Comparison of ENCODE assay signal across 7 cellular contexts in genomic region chr2:208025814-208026184, GRCh38. TPM values are rescaled to one million over a fixed set of nuclear protein-coding genes. Genes with fewer than 3 reads are reported as not detected.
DNase-seq lines count a peak whose midpoint lies in the region; ATAC-seq, FAIRE-seq and TF ChIP-seq lines count a peak whose summit lies in the region.

No MANE protein-coding gene starts in this region.

- peak overlapping the region; percentile 96 for H3K4me3 ChIP-seq in urinary bladder (ENCODE audit: low read depth, low read length)

- ATAC-seq in HG03108 (IDR thresholded peaks at IDR 0.05; ENCODE audit: unreplicated experiment) (peak; percentile 9), GM18502 (IDR thresholded peaks at IDR 0.05; ENCODE audit: poor library complexity, unreplicated experiment) (no peak)

- H3K36me3 ChIP-seq in urinary bladder (ENCODE audit: insufficient read depth): peaks cover 3% of the 10 kb centered on the region

- no peak for TF ChIP-seq CTCF in nephron (IDR thresholded peaks at IDR 0.05; ENCODE audit: unreplicated experiment in 3 of 3)

- no peaks in the 10 kb centered on the region for H3K36me3 Mint-ChIP-seq in nephron (ENCODE audit: low read depth)

- peak overlapping the region; percentile 87 to 99 (median 99) for H3K27ac Mint-ChIP-seq in nephron

- peak overlapping the region; percentile 33 for H3K27ac ChIP-seq in urinary bladder (ENCODE audit: low read depth)

- 53% methylated on average over 10 of the region's 10 CpGs for WGBS in urinary bladder

- DNase-seq in GM19239 (ENCODE audit: insufficient read length, low spot score): no peak
- peak; percentile 63 for DNase-seq in activated CD4-positive, alpha-beta T cell treated with anti-CD3 and anti-CD28 coated beads for 48 hours
- peak; percentile 6 for DNase-seq in effector CD4-positive, alpha-beta T cell

- no peaks in the 10 kb centered on the region for H3K9me3 Mint-ChIP-seq in nephron

- peak overlapping the region; percentile 88 to 91 (median 90) for H3K4me3 Mint-ChIP-seq in nephron

- FAIRE-seq in GM19239 (lab: Jason Lieb, UNC): peak; percentile 81

- H3K4me1 ChIP-seq in urinary bladder (ENCODE audit: insufficient read depth): no peaks in the 10 kb centered on the region

- H3K4me1 Mint-ChIP-seq in nephron: peaks cover 12% of the 10 kb centered on the region

- H3K27me3 Mint-ChIP-seq in nephron (ENCODE audit: low read depth): peaks cover 8% of the 10 kb centered on the region

RNA-seq across cellular contexts. Expression of gene PLEKHM3, which starts 0.5 kb away (rescaled TPM):
- total RNA-seq in urinary bladder: 30.1 TPM
- 5.7 TPM for polyA plus RNA-seq in urinary bladder
